ENCODE assay signal across 8 cellular contexts in the genomic region with DNA sequence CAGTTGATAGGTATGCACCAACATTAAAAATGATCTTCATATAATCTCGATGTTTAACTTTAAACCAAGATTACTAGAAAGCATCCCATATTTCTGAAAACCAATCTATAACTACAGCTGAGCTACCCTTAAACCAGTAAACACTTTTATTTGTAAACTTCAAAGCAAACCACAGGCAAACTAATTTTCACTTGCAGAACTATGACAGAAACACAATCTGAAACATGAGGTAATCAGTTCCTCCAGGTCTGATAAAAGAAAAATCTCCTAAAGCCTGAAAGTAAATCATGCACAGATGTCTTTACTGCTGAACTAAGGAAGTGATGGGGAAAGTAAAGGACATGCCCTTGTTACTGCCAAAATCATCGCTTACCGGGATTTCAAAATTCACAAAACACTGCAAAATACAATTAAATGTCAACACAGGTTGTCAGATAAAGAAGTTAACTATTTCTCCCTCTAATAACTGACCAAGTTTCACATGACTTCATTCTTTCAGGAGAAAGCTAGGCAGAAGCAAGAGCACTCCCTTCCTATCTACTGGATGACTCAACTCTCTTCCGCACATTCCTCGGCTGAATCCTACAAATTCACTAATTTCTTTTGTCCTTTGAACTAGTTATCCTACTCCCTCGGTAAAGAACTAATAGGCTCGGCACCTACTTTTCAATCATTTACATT. TPM values are rescaled to one million over a fixed set of nuclear protein-coding genes. Genes with fewer than 3 reads are reported as not detected.
DNase-seq lines count a peak whose midpoint lies in the region; ATAC-seq and TF ChIP-seq lines count a peak whose summit lies in the region.

No MANE protein-coding gene starts in this region.

- H3K4me2 ChIP-seq in HCT116 (ENCODE audit: low read length): peak overlapping the region; percentile 94

- H3K9me3 Mint-ChIP-seq in Calu3 (ENCODE audit: low read depth, unreplicated experiment) (no peaks in the 10 kb centered on the region), osteocyte (ENCODE audit: unreplicated experiment) (no peaks in the 10 kb centered on the region)

- H3K36me3 ChIP-seq in HCT116 (ENCODE audit: control insufficient read depth in 1 of 2, insufficient read depth in 2 of 2, low read length in 2 of 2): no peaks in the 10 kb centered on the region
- H3K36me3 ChIP-seq in SK-N-MC (ENCODE audit: insufficient read depth, low read length): no peaks in the 10 kb centered on the region; the same call in 1 of the 2 replicates
- no peaks in the 10 kb centered on the region for H3K36me3 ChIP-seq in esophagus muscularis mucosa

- RAD21 ChIA-PET in HCT116 (lab: Charles Lee; ENCODE audit: low non-redundant PET in 1 of 2, low total read pairs in 2 of 2, uncharacterized antibody in 2 of 2, unreplicated experiment in 2 of 2): no interaction called here

- H3K4me3 ChIP-seq in HCT116 (replicated peaks in 1 of 2; ENCODE audit: low read depth in 1 of 2, low read length in 2 of 2): peak overlapping the region; percentile 68 to 71
- peak overlapping the region; percentile 90 for H3K4me3 ChIP-seq in SK-N-MC
- H3K4me3 ChIP-seq in esophagus muscularis mucosa: peak overlapping the region; percentile 91 to 99 (median 92)

- BruUV-seq in Calu3 (replicated peaks; lab: Mats Ljungman, UMichigan): TSS peak; percentile 65
- BruUV-seq in HCT116 (replicated peaks; lab: Mats Ljungman, UMichigan): TSS peak; percentile 60

- H3K4me1 ChIP-seq in HCT116 (ENCODE audit: control insufficient read depth in 1 of 2, insufficient read depth in 2 of 2, low read length in 2 of 2): peaks cover 20 to 26% of the 10 kb centered on the region in 2 experiments
- peaks cover 22 to 58% (median 40%) of the 10 kb centered on the region in 4 donors for H3K4me1 ChIP-seq in esophagus muscularis mucosa

- H3K36me3 Mint-ChIP-seq in Calu3 (ENCODE audit: insufficient read depth, unreplicated experiment) (peaks cover 28% of the 10 kb centered on the region), osteocyte (ENCODE audit: unreplicated experiment) (peaks cover 6% of the 10 kb centered on the region)

- TF ChIP-seq POLR2A in HCT116 (IDR thresholded peaks at IDR 0.05; ENCODE audit: borderline replicate concordance, extremely low read depth, insufficient read depth, insufficient read length) (no peak), esophagus muscularis mucosa (IDR thresholded peaks at IDR 0.05; ENCODE audit: low read depth) (no peak)

- TF ChIP-seq RAD21 in HCT116 (IDR thresholded peaks at IDR 0.05; ENCODE audit: low read depth): no peak

- H3K27ac ChIP-seq in HCT116 (ENCODE audit: low read depth, low read length) (no peak overlapping the region), SK-N-MC (peak overlapping the region; percentile 59), esophagus muscularis mucosa (replicated peaks in 1 of 4) (peak overlapping the region; percentile 99 to 100 (median 99))

- ATAC-seq in HCT116: no peak
- ATAC-seq in GM18502 (IDR thresholded peaks at IDR 0.05; ENCODE audit: poor library complexity, unreplicated experiment): no peak
- ATAC-seq in HG02642 (IDR thresholded peaks at IDR 0.05; ENCODE audit: poor library complexity, unreplicated experiment): no peak

- H3K27ac Mint-ChIP-seq in Calu3 (ENCODE audit: unreplicated experiment): peak overlapping the region; percentile 95
- H3K27ac Mint-ChIP-seq in osteocyte (ENCODE audit: unreplicated experiment): peak overlapping the region; percentile 89

- 7% methylated on average over 7 of the region's 7 CpGs for WGBS in esophagus muscularis mucosa

- no peaks in the 10 kb centered on the region for H4K20me1 ChIP-seq in HCT116 (ENCODE audit: insufficient read depth)

- no peak overlapping the region for H2AFZ ChIP-seq in HCT116 (ENCODE audit: low read depth, low read length, poor library complexity, severe bottlenecking)

- intact Hi-C loops in Calu3 (cut with micrococcal nuclease; ENCODE audit: unreplicated experiment) (loop anchor here (5.0 kb wide), 1 partner anchor 140 kb away; no protein-coding TSS in a partner anchor), HCT116 (cut with micrococcal nuclease) (no loop called here), esophagus muscularis mucosa (cut with DNase I) (loop anchor here (5.0 kb wide), 1 partner anchor 35 kb away; no protein-coding TSS in a partner anchor)

- H3K27me3 ChIP-seq in HCT116 (ENCODE audit: insufficient read depth, low read length) (no peaks in the 10 kb centered on the region), esophagus muscularis mucosa (no peaks in the 10 kb centered on the region)

- TF ChIP-seq CTCF in Calu3 (IDR thresholded peaks at IDR 0.05; ENCODE audit: unreplicated experiment) (no peak), HCT116 (IDR thresholded peaks at IDR 0.05 in 2 of 3, conservative IDR thresholded peaks at IDR 0.05 in 1 of 3; ENCODE audit: borderline replicate concordance in 1 of 3, insufficient read depth in 1 of 3, low read depth in 2 of 3, low read length in 2 of 3) (no peak), esophagus muscularis mucosa (IDR thresholded peaks at IDR 0.05) (no peak), osteocyte (IDR thresholded peaks at IDR 0.05) (no peak)

- H3K79me2 ChIP-seq in HCT116 (ENCODE audit: insufficient read depth, low read length): peaks cover 19% of the 10 kb centered on the region; the same call in 1 of the 2 replicates

- H3K9ac ChIP-seq in HCT116 (ENCODE audit: low read length): peak overlapping the region; percentile 73
- peak overlapping the region; percentile 91 for H3K9ac ChIP-seq in SK-N-MC (ENCODE audit: insufficient read length)

- H3K4me3 Mint-ChIP-seq in Calu3 (ENCODE audit: low read depth, unreplicated experiment) (peak overlapping the region; percentile 78), osteocyte (ENCODE audit: unreplicated experiment) (peak overlapping the region; percentile 78)

- no peak for DNase-seq in Calu3
- no peak for DNase-seq in HCT116 (ENCODE audit: low read depth, low spot score)
- DNase-seq in SK-N-MC (ENCODE audit: low read depth, low spot score): no peak
- DNase-seq in esophagus muscularis mucosa (ENCODE audit: extremely low spot score): no peak
- DNase-seq in osteocyte (ENCODE audit: extremely low spot score, unreplicated experiment): no peak
- DNase-seq in NCI-H2196 (lab: John Stamatoyannopoulos, UW; ENCODE audit: unreplicated experiment): no peak

- POLR2A ChIA-PET in HCT116 (lab: Charles Lee): no interaction called here

- CTCF ChIA-PET in Calu3 (lab: Charles Lee) (interaction anchor here (1.0 to 1.3 kb wide), 4 partner anchors 10 to 110 kb away, joined by 3 to 4 read pairs (median 3); no protein-coding TSS in a partner anchor), HCT116 (lab: Charles Lee) (interaction anchor here (1.8 to 2.1 kb wide), 2 partner anchors 28 to 142 kb away, joined by 6 to 7 read pairs; no protein-coding TSS in a partner anchor)

- H3K27me3 Mint-ChIP-seq in Calu3 (ENCODE audit: unreplicated experiment): no peaks in the 10 kb centered on the region
- H3K27me3 Mint-ChIP-seq in osteocyte (ENCODE audit: unreplicated experiment): no peaks in the 10 kb centered on the region

- H3K4me1 Mint-ChIP-seq in Calu3 (ENCODE audit: low read depth, unreplicated experiment) (peaks cover 37% of the 10 kb centered on the region), osteocyte (ENCODE audit: unreplicated experiment) (peaks cover 45% of the 10 kb centered on the region)

- H3K9me2 ChIP-seq in HCT116 (ENCODE audit: insufficient read depth): no peaks in the 10 kb centered on the region

- no peaks in the 10 kb centered on the region for H3K9me3 ChIP-seq in HCT116 (ENCODE audit: control insufficient read depth in 1 of 2, insufficient read depth in 1 of 2, low read depth in 1 of 2, low read length in 2 of 2)
- no peaks in the 10 kb centered on the region for H3K9me3 ChIP-seq in SK-N-MC (ENCODE audit: low read depth, low read length)
- no peaks in the 10 kb centered on the region for H3K9me3 ChIP-seq in esophagus muscularis mucosa

- TF ChIP-seq EP300 in esophagus muscularis mucosa (IDR thresholded peaks at IDR 0.05): no peak

TF ChIP-seq in HCT116, 20 proteins besides CTCF, POLR2A, EP300 and RAD21 (continues in another document):
- TF ChIP-seq EZH2 (IDR thresholded peaks at IDR 0.05): no peak
- no peak for TF ChIP-seq POLR2AphosphoS5 (IDR thresholded peaks at IDR 0.05; ENCODE audit: low read depth, low read length)
- no peak for TF ChIP-seq YY1 (IDR thresholded peaks at IDR 0.05; ENCODE audit: extremely low read depth, insufficient replicate concordance, low read depth, low read length)
- TF ChIP-seq CEBPB (IDR thresholded peaks at IDR 0.05; ENCODE audit: low read depth): no peak
- TF ChIP-seq ELF1 (IDR thresholded peaks at IDR 0.05; ENCODE audit: borderline replicate concordance, low read depth): no peak
- no peak for TF ChIP-seq EZH2phosphoT487 (IDR thresholded peaks at IDR 0.05; ENCODE audit: borderline replicate concordance)
- TF ChIP-seq TCF7L2 (IDR thresholded peaks at IDR 0.05; ENCODE audit: borderline replicate concordance, extremely low read depth, insufficient read depth, insufficient read length): no peak
- TF ChIP-seq, protein P1, sequence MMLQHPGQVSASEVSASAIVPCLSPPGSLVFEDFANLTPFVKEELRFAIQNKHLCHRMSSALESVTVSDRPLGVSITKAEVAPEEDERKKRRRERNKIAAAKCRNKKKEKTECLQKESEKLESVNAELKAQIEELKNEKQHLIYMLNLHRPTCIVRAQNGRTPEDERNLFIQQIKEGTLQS (IDR thresholded peaks at IDR 0.05): no peak
- TF ChIP-seq CBX3 (IDR thresholded peaks at IDR 0.05; ENCODE audit: low read depth): no peak
- no peak for TF ChIP-seq EGR1 (IDR thresholded peaks at IDR 0.05; ENCODE audit: low read depth)
- no peak for TF ChIP-seq ZNF274 (IDR thresholded peaks at IDR 0.05; ENCODE audit: low read depth, low read length)
- TF ChIP-seq SIN3A (IDR thresholded peaks at IDR 0.05; ENCODE audit: low read depth): no peak
- TF ChIP-seq, protein P2, sequence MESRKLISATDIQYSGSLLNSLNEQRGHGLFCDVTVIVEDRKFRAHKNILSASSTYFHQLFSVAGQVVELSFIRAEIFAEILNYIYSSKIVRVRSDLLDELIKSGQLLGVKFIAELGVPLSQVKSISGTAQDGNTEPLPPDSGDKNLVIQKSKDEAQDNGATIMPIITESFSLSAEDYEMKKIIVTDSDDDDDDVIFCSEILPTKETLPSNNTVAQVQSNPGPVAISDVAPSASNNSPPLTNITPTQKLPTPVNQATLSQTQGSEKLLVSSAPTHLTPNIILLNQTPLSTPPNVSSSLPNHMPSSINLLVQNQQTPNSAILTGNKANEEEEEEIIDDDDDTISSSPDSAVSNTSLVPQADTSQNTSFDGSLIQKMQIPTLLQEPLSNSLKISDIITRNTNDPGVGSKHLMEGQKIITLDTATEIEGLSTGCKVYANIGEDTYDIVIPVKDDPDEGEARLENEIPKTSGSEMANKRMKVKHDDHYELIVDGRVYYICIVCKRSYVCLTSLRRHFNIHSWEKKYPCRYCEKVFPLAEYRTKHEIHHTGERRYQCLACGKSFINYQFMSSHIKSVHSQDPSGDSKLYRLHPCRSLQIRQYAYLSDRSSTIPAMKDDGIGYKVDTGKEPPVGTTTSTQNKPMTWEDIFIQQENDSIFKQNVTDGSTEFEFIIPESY (IDR thresholded peaks at IDR 0.05; ENCODE audit: extremely low read depth, insufficient replicate concordance, low read length): no peak

RNA-seq across cellular contexts. Expression of a gene that starts 1.5 kb away (rescaled TPM):
- total RNA-seq in Calu3 (2022) (25.5 and 27.4 TPM in 2 replicates), HCT116 (2021; ENCODE audit: unreplicated experiment) (13.8 TPM), esophagus muscularis mucosa (10 to 100 TPM; 15.7 to 31.1 (median 24.1) TPM), osteocyte (31.1 and 46.7 TPM in 2 replicates)
- polyA plus RNA-seq in HCT116 (2012): 2.1 and 3.0 TPM in 2 replicates
